20 cellular contexts compared by ENCODE assay signal in the genomic region with DNA sequence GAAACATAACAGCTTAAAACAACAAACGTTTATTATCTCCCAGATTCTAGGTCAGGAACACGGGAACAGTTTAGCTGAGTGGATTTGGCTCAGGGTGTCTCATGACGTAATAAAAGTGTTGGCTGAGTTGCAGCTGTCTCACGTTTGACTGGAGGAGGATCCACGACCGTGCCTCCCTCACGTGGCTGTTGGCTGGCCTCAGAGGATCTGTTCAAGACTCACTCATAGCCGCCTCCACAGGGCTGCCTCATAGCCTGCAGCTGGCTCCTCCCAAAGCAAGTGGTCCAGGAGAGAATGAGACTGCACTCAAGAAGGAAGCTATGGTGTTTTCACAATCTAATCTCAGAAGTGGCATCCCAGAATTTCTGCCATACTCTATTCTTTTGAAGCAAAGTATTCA.
"Had no signal": no experiment of that assay in that cellular context is flagged by ENCODE, and none has a peak within 500 bp of the region (broad histone marks: within the 10 kb centered on the region; RNA-seq: fewer than 3 reads in every experiment).

No MANE protein-coding gene starts in this region.

- H3K36me3 ChIP-seq: left lung, prostate gland, right atrium auricular region, transverse colon, vagina had no signal

- H3K36me3 Mint-ChIP-seq: activated naive CD8-positive, alpha-beta T cell; mesothelial cell of epicardium had no signal

- H3K27me3 Mint-ChIP-seq: activated CD4-positive, alpha-beta T cell treated with anti-CD3 and anti-CD28 coated beads for 36 hours; stimulated activated naive CD8-positive, alpha-beta T cell treated with anti-CD3 and anti-CD28 coated beads, Interleukin-15, Interleukin-2, amounts not matched to agents 100 ng/mL and 50 ng/mL, for 24 hours; T-helper 17 cell had no signal

- ATAC-seq: activated CD4-positive, alpha-beta T cell treated with anti-CD3 and anti-CD28 coated beads for 36 hours; left lung; T-helper 17 cell had no signal

- DNase-seq: activated CD4-positive, alpha-beta T cell treated with anti-CD3 and anti-CD28 coated beads for 36 hours; activated CD4-positive, alpha-beta T cell treated with anti-CD3 and anti-CD28 coated beads, Interleukin-2, amount 50 U/mL, for 48 hours; foreskin melanocyte; head of caudate nucleus; kidney; left lung; nephron progenitor cell; occipital lobe; T-helper 17 cell; transverse colon had no signal

- H3K9me3 Mint-ChIP-seq: activated T-helper 1 cell treated with anti-CD3 and anti-CD28 coated beads, Interleukin-12 subunit alpha, Interleukin-12 subunit beta, Interleukin-2, Interleukin-4 antibody, amounts not matched to agents 30 ng/mL and 10 ng/mL and 1 ng/mL, durations not matched to agents 14 hours and 24 hours and 36 hours had no signal

- H3K27ac ChIP-seq: dorsolateral prefrontal cortex, epithelial cell of prostate, left lung, prostate gland, right atrium auricular region, skin epidermis, transverse colon, vagina had no signal

- H3K4me1 ChIP-seq: left lung, prostate gland, right atrium auricular region, transverse colon, vagina had no signal

- H3K27ac Mint-ChIP-seq: activated CD4-positive, alpha-beta T cell treated with anti-CD3 and anti-CD28 coated beads for 36 hours; activated naive CD8-positive, alpha-beta T cell; activated T-helper 1 cell treated with anti-CD3 and anti-CD28 coated beads, Interleukin-12 subunit alpha, Interleukin-12 subunit beta, Interleukin-2, Interleukin-4 antibody, amounts not matched to agents 30 ng/mL and 10 ng/mL and 1 ng/mL, durations not matched to agents 14 hours and 24 hours and 36 hours; mesothelial cell of epicardium; nephron progenitor cell; stimulated activated naive CD8-positive, alpha-beta T cell treated with anti-CD3 and anti-CD28 coated beads, Interleukin-15, Interleukin-2, amounts not matched to agents 100 ng/mL and 50 ng/mL, for 24 hours; T-helper 17 cell had no signal

- H3K4me3 Mint-ChIP-seq: activated CD4-positive, alpha-beta T cell treated with anti-CD3 and anti-CD28 coated beads for 36 hours; activated naive CD8-positive, alpha-beta T cell; activated T-helper 1 cell treated with anti-CD3 and anti-CD28 coated beads, Interleukin-12 subunit alpha, Interleukin-12 subunit beta, Interleukin-2, Interleukin-4 antibody, amounts not matched to agents 30 ng/mL and 10 ng/mL and 1 ng/mL, durations not matched to agents 14 hours and 24 hours and 36 hours; mesothelial cell of epicardium; nephron progenitor cell; stimulated activated naive CD8-positive, alpha-beta T cell treated with anti-CD3 and anti-CD28 coated beads, Interleukin-15, Interleukin-2, amounts not matched to agents 100 ng/mL and 50 ng/mL, for 24 hours; T-helper 17 cell had no signal

- H3K9me3 ChIP-seq: left lung, prostate gland, transverse colon, vagina had no signal

- H3K4me3 ChIP-seq: dorsolateral prefrontal cortex, left lung, prostate gland, right atrium auricular region, skin epidermis, transverse colon, vagina had no signal

- H3K4me1 Mint-ChIP-seq: activated CD4-positive, alpha-beta T cell treated with anti-CD3 and anti-CD28 coated beads for 36 hours; T-helper 17 cell had no signal

- H3K27me3 ChIP-seq: left lung, right atrium auricular region, transverse colon, vagina had no signal
